Comparison of ENCODE assay signal across 8 cellular contexts in genomic region chr15:25436707-25437106, GRCh38. TPM values are rescaled to one million over a fixed set of nuclear protein-coding genes. Genes with fewer than 3 reads are reported as not detected.
DNase-seq lines count a peak whose midpoint lies in the region; ATAC-seq lines count a peak whose summit lies in the region.

No MANE protein-coding gene starts in this region.

- no peaks in the 10 kb centered on the region for H3K9me3 Mint-ChIP-seq in activated T-cell treated with anti-CD3 and anti-CD28 coated beads, Interleukin-2, amount 50 U/mL, for 4 hours
- no peaks in the 10 kb centered on the region for H3K9me3 Mint-ChIP-seq in activated T-helper 17 cell treated with anti-CD3 and anti-CD28 coated beads, Interleukin-2, amount 50 U/mL, for 72 hours

- H3K27ac Mint-ChIP-seq in activated T-helper 17 cell treated with anti-CD3 and anti-CD28 coated beads, Interleukin-2, amount 50 U/mL, for 72 hours, result no peak overlapping the region

- peak overlapping the region; percentile 94 for H3K4me3 Mint-ChIP-seq in activated T-cell treated with anti-CD3 and anti-CD28 coated beads, Interleukin-2, amount 50 U/mL, for 4 hours
- peak overlapping the region; percentile 84 for H3K4me3 Mint-ChIP-seq in activated T-helper 17 cell treated with anti-CD3 and anti-CD28 coated beads, Interleukin-2, amount 50 U/mL, for 72 hours

- H3K27me3 ChIP-seq in iPS-20b (ENCODE audit: insufficient read depth, low read length), result no peaks in the 10 kb centered on the region

- peak overlapping the region; percentile 85; the same call in 1 of the 2 replicates for H3K9ac ChIP-seq in iPS-20b (ENCODE audit: low read depth, low read length)

- DNase-seq in activated T-cell treated with anti-CD3 and anti-CD28 coated beads, Interleukin-2, amount 50 U/mL, for 4 hours, result no peak
- no peak for DNase-seq in activated T-cell treated with anti-CD3 and anti-CD28 coated beads, Interleukin-2, amount 50 U/mL, for 1 hour
- peak; percentile 9 for DNase-seq in superior temporal gyrus (ENCODE audit: extremely low spot score)
- no peak for DNase-seq in NCI-H146 treated with DMSO at 0.1 percent for 48 hours (lab: John Stamatoyannopoulos, UW; ENCODE audit: unreplicated experiment)
- no peak for DNase-seq in HK-2 (ENCODE audit: unreplicated experiment)
- no peak for DNase-seq in inferior parietal cortex (ENCODE audit: extremely low spot score)

- H3K27ac ChIP-seq in iPS-20b (ENCODE audit: low read length), result no peak overlapping the region

- peak overlapping the region; percentile 92 for H3K4me3 ChIP-seq in iPS-20b (ENCODE audit: low read length)

- no peak for ATAC-seq in activated T-cell treated with anti-CD3 and anti-CD28 coated beads, Interleukin-2, amount 50 U/mL, for 4 hours
- ATAC-seq in activated T-helper 17 cell treated with anti-CD3 and anti-CD28 coated beads, Interleukin-2, amount 50 U/mL, for 72 hours (replicated peaks), result no peak

- H3K4me1 ChIP-seq in iPS-20b (ENCODE audit: insufficient read depth, low read length), result no peaks in the 10 kb centered on the region; the same call in 1 of the 2 replicates

- no peaks in the 10 kb centered on the region for H3K9me3 ChIP-seq in iPS-20b (ENCODE audit: insufficient read depth, low read depth, low read length)

- H3K4me1 Mint-ChIP-seq in activated T-cell treated with anti-CD3 and anti-CD28 coated beads, Interleukin-2, amount 50 U/mL, for 4 hours (ENCODE audit: low read depth), result peaks cover 55% of the 10 kb centered on the region
- H3K4me1 Mint-ChIP-seq in activated T-helper 17 cell treated with anti-CD3 and anti-CD28 coated beads, Interleukin-2, amount 50 U/mL, for 72 hours, result peaks cover 28% of the 10 kb centered on the region

- H3K36me3 Mint-ChIP-seq in activated T-cell treated with anti-CD3 and anti-CD28 coated beads, Interleukin-2, amount 50 U/mL, for 4 hours (ENCODE audit: insufficient read depth), result peaks cover 5% of the 10 kb centered on the region
- peaks cover 23% of the 10 kb centered on the region for H3K36me3 Mint-ChIP-seq in activated T-helper 17 cell treated with anti-CD3 and anti-CD28 coated beads, Interleukin-2, amount 50 U/mL, for 72 hours (ENCODE audit: low read depth)

- H3K27me3 Mint-ChIP-seq in activated T-cell treated with anti-CD3 and anti-CD28 coated beads, Interleukin-2, amount 50 U/mL, for 4 hours (ENCODE audit: low read depth), result no peaks in the 10 kb centered on the region
- H3K27me3 Mint-ChIP-seq in activated T-helper 17 cell treated with anti-CD3 and anti-CD28 coated beads, Interleukin-2, amount 50 U/mL, for 72 hours, result no peaks in the 10 kb centered on the region

- H3K36me3 ChIP-seq in iPS-20b (ENCODE audit: insufficient read depth, low read depth, low read length), result no peaks in the 10 kb centered on the region

RNA-seq across cellular contexts. Expression of gene UBE3A, which starts 2.1 kb away (rescaled TPM):
- 100 to 1,000 TPM; 142 to 153 (median 150) TPM for total RNA-seq in activated T-cell treated with anti-CD3 and anti-CD28 coated beads, Interleukin-2, amount 50 U/mL, for 4 hours
- 10 to 100 TPM; 79.3 to 94.8 TPM for total RNA-seq in activated T-helper 17 cell treated with anti-CD3 and anti-CD28 coated beads, Interleukin-2, amount 50 U/mL, for 72 hours
